ENCODE assay signal across 23 cellular contexts in the genomic region with DNA sequence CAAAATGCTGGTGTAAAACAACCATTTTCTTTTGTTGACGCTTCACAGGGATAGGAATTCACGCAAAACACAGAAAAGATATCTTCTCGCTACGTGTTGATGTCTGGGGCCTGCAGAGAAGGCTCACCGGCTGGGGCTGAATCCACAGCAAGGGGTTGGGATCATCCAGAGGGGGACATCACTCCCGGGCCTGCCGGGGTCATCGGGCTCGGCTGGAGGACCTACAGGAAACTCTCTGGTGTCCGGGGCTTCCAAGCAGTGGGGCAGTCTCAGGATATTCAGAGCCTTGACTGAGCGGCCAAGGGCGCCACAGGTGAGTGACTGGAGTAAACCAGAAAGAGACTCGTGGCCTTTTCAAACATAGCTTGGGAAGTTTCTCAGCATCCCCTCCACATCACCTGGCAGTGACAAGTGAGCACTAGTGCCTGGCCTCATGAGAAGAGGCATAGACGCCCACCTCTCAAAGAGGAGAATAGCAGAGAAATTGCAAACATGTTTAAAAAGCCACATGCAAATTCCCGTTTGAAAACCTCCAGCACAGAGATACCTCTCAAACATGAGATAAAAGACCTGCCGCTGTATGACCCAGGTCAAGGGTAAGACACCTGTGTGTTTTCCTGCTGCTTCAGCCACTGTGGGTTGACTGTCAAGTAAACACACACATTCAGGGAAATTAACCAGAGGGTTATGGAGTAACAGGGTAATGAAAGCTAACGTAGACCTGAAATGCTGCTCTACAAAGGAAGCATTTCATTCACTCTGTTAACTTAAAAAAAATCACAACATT.
"Had no signal": no experiment of that assay in that cellular context is flagged by ENCODE, and none has a peak within 500 bp of the region (broad histone marks: within the 10 kb centered on the region; RNA-seq: fewer than 3 reads in every experiment).

No MANE protein-coding gene starts in this region.

- H3K4me1 ChIP-seq: esophagus squamous epithelium, gastroesophageal sphincter, pancreas, spleen, tibial artery, upper lobe of right lung, vagina had no signal

- H3K36me3 ChIP-seq: esophagus squamous epithelium, gastroesophageal sphincter, pancreas, spleen, tibial artery, upper lobe of right lung, vagina had no signal

- H3K4me3 ChIP-seq: esophagus squamous epithelium, gastroesophageal sphincter, hepatocyte, lung, mucosa of descending colon, pancreas, spleen, tibial artery, upper lobe of right lung, vagina had no signal

- H3K9me3 Mint-ChIP-seq: dendritic cell treated with granulocyte-macrophage colony-stimulating factor and Interleukin-4, amounts not matched to agents 40 ng/mL and 50 ng/mL, for 4 days; effector memory CD8-positive, alpha-beta T cell; naive thymus-derived CD8-positive, alpha-beta T cell; neural crest cell; stimulated activated memory B cell treated with anti-CD40 and anti-IgM and Interleukin-4, amounts not matched to agents 10 μg/mL and 1 μg/mL and 100 μg/mL, for 72 hours; stimulated activated naive CD8-positive, alpha-beta T cell treated with anti-CD3 and anti-CD28 coated beads, Interleukin-15, Interleukin-2, amounts not matched to agents 100 ng/mL and 50 ng/mL, for 24 hours had no signal

- H3K27ac ChIP-seq: esophagus squamous epithelium, gastroesophageal sphincter, hepatocyte, pancreas, spleen, tibial artery, upper lobe of right lung, vagina had no signal

- H3K9me3 ChIP-seq: esophagus squamous epithelium, gastroesophageal sphincter, mucosa of descending colon, pancreas, spleen, tibial artery, upper lobe of right lung, vagina had no signal

- H3K4me3 Mint-ChIP-seq: dendritic cell treated with granulocyte-macrophage colony-stimulating factor and Interleukin-4, amounts not matched to agents 40 ng/mL and 50 ng/mL, for 4 days; effector memory CD8-positive, alpha-beta T cell; naive thymus-derived CD8-positive, alpha-beta T cell; neural crest cell; stimulated activated memory B cell treated with anti-CD40 and anti-IgM and Interleukin-4, amounts not matched to agents 10 μg/mL and 1 μg/mL and 100 μg/mL, for 72 hours; stimulated activated naive CD8-positive, alpha-beta T cell treated with anti-CD3 and anti-CD28 coated beads, Interleukin-15, Interleukin-2, amounts not matched to agents 100 ng/mL and 50 ng/mL, for 24 hours had no signal

- H3K4me2 ChIP-seq: hepatocyte had no signal

- DNase-seq: effector memory CD8-positive, alpha-beta T cell; esophagus squamous epithelium; foreskin fibroblast; left colon; left ventricle myocardium superior; mucosa of descending colon; naive thymus-derived CD8-positive, alpha-beta T cell; pancreas; spleen; stimulated activated CD4-positive, alpha-beta T cell treated with anti-CD3 and anti-CD28 coated beads, Interleukin-15, amount 100 ng/mL, for 24 hours; stimulated activated CD4-positive, alpha-beta T cell treated with anti-CD3 and anti-CD28 coated beads, Interleukin-1b, Interleukin-23, amount 100 ng/mL, for 48 hours; stimulated activated CD4-positive, alpha-beta T cell treated with anti-CD3 and anti-CD28 coated beads, Interleukin-4, amount 100 ng/mL, for 24 hours; tibial artery; upper lobe of right lung had no signal

- H3K4me1 Mint-ChIP-seq: naive thymus-derived CD8-positive, alpha-beta T cell; neural crest cell; stimulated activated memory B cell treated with anti-CD40 and anti-IgM and Interleukin-4, amounts not matched to agents 10 μg/mL and 1 μg/mL and 100 μg/mL, for 72 hours had no signal

- H3K36me3 Mint-ChIP-seq: naive thymus-derived CD8-positive, alpha-beta T cell; stimulated activated memory B cell treated with anti-CD40 and anti-IgM and Interleukin-4, amounts not matched to agents 10 μg/mL and 1 μg/mL and 100 μg/mL, for 72 hours had no signal

- H3K27me3 ChIP-seq: hepatocyte, pancreas, upper lobe of right lung, vagina had no signal

- H2AFZ ChIP-seq: hepatocyte had no signal

- H3K27ac Mint-ChIP-seq: dendritic cell treated with granulocyte-macrophage colony-stimulating factor and Interleukin-4, amounts not matched to agents 40 ng/mL and 50 ng/mL, for 4 days; effector memory CD8-positive, alpha-beta T cell; naive thymus-derived CD8-positive, alpha-beta T cell; progenitor cell of endocrine pancreas; stimulated activated memory B cell treated with anti-CD40 and anti-IgM and Interleukin-4, amounts not matched to agents 10 μg/mL and 1 μg/mL and 100 μg/mL, for 72 hours; stimulated activated naive CD8-positive, alpha-beta T cell treated with anti-CD3 and anti-CD28 coated beads, Interleukin-15, Interleukin-2, amounts not matched to agents 100 ng/mL and 50 ng/mL, for 24 hours had no signal

- H3K79me2 ChIP-seq: hepatocyte had no signal
